In the genomic region with DNA sequence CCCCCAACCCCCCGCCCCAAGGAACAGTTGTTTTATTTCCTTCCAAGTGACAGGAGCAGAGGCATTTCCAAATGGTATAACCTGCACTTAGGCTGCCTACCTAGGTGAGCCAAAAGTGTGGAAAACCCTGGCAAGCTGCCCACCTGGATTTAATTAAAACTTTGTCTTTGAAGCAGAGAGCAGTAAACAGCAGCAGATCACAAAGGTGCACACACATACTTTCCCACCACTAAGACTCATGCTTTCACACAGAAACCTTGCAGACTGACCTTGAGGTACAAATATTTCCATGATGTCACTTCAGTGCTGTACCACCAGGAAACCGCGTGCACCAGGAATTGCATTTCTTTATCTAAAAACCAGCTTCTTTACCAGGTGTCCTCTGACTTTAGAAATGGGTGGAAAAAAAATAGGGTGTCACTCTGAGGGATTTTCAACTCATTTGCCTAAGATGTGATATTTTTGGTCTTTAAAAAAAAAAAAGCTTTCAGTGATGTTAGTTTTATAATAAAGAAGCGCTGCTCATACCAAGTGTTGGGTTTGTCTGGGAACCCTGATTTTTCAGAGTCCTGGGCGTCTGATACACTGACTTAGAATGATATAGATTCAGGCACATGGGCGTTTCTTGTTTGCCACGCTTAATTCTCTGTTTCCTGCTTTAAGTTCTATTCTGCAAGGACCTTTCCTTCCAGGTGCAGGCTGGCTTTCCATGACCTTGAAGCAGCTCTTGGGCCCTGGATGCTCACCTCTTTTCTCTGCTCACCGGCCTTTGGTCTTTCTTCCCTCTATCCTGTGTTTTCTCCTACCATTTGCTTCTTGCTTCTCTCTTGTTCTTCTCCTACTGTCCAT, we compare ENCODE assay signal across 9 cellular contexts.
DNase-seq lines count a peak whose midpoint lies in the region; ATAC-seq and TF ChIP-seq lines count a peak whose summit lies in the region.
"Had no signal": no experiment of that assay in that cellular context is flagged by ENCODE, and none has a peak within 500 bp of the region (broad histone marks: within the 10 kb centered on the region; RNA-seq: fewer than 3 reads in every experiment).

No MANE protein-coding gene starts in this region.

- H3F3A ChIP-seq in PC-3 (ENCODE audit: low read length, unreplicated experiment): no peaks in the 10 kb centered on the region

- no peaks in the 10 kb centered on the region for H4K20me1 ChIP-seq in BLaER1 treated with 17β-estradiol and CSF1 and Interleukin-3, amounts not matched to agents 10 nM and 100 nM
- H4K20me1 ChIP-seq in PC-3 (ENCODE audit: low read length): no peaks in the 10 kb centered on the region

- peaks cover 0 to 14% (median 0%) of the 10 kb centered on the region in 11 experiments; a peak in 5 of 22 replicates for H3K27me3 ChIP-seq in BLaER1 treated with 17β-estradiol and CSF1 and Interleukin-3, amounts not matched to agents 10 nM and 100 nM
- no peaks in the 10 kb centered on the region for H3K27me3 ChIP-seq in PC-3 (ENCODE audit: low read length)
- no peaks in the 10 kb centered on the region for H3K27me3 ChIP-seq in CD4-positive, alpha-beta memory T cell (ENCODE audit: insufficient read depth, low read length)

- H3K79me2 ChIP-seq in PC-3 (ENCODE audit: low read length): no peaks in the 10 kb centered on the region

- peak overlapping the region in 1 of 8 donors; percentile 6 for H3K4me3 Mint-ChIP-seq in CD4-positive, alpha-beta memory T cell

- TF ChIP-seq CTCF in choroid plexus epithelial cell (conservative IDR thresholded peaks at IDR 0.05; ENCODE audit: low read depth, low read length) (no peak), PC-3 (conservative IDR thresholded peaks at IDR 0.05; ENCODE audit: low read depth, low read length) (no peak)

- peaks cover 8 to 23% (median 17%) of the 10 kb centered on the region in 11 experiments; a peak in 18 of 22 replicates for H3K9me3 ChIP-seq in BLaER1 treated with 17β-estradiol and CSF1 and Interleukin-3, amounts not matched to agents 10 nM and 100 nM (replicated peaks in 1 of 11)
- H3K9me3 ChIP-seq in PC-3 (ENCODE audit: low read length): no peaks in the 10 kb centered on the region
- no peaks in the 10 kb centered on the region for H3K9me3 ChIP-seq in CD4-positive, alpha-beta memory T cell (ENCODE audit: control insufficient read depth in 1 of 2, low read length in 2 of 2)

- POLR2A ChIA-PET in PC-3 (lab: Charles Lee; ENCODE audit: unreplicated experiment): no interaction called here
- POLR2A ChIA-PET in CD4-positive, alpha-beta memory T cell (lab: Charles Lee; ENCODE audit: partially characterized antibody): no interaction called here

- H3K4me3 ChIP-seq in BLaER1 treated with 17β-estradiol and CSF1 and Interleukin-3, amounts not matched to agents 10 nM and 100 nM: no peak overlapping the region
- no peak overlapping the region for H3K4me3 ChIP-seq in choroid plexus epithelial cell (ENCODE audit: low read depth, low read length)
- no peak overlapping the region for H3K4me3 ChIP-seq in PC-3 (ENCODE audit: low read length)
- no peak overlapping the region for H3K4me3 ChIP-seq in CD4-positive, alpha-beta memory T cell (ENCODE audit: low read length in 2 of 2)

- peaks cover 0 to 2% (median 0%) of the 10 kb centered on the region in 8 donors for H3K9me3 Mint-ChIP-seq in CD4-positive, alpha-beta memory T cell

- peaks cover 11 to 17% of the 10 kb centered on the region in 2 donors for H3K27me3 Mint-ChIP-seq in CD4-positive, alpha-beta memory T cell

- no peaks in the 10 kb centered on the region for H3K9me2 ChIP-seq in PC-3 (replicated peaks; ENCODE audit: low read length)

- no peak overlapping the region for H3K9ac ChIP-seq in BLaER1 treated with 17β-estradiol and CSF1 and Interleukin-3, amounts not matched to agents 10 nM and 100 nM
- H3K9ac ChIP-seq in PC-3 (ENCODE audit: low read length): no peak overlapping the region

- no peaks in the 10 kb centered on the region for H3K36me3 Mint-ChIP-seq in CD4-positive, alpha-beta memory T cell

- peak; percentile 47 for DNase-seq in choroid plexus epithelial cell (ENCODE audit: low read depth)
- no peak for DNase-seq in islet precursor cell
- no peak for DNase-seq in PC-3
- DNase-seq in CD4-positive, alpha-beta memory T cell: no peak
- no peak for DNase-seq in NCI-H1048 (lab: John Stamatoyannopoulos, UW)
- DNase-seq: retina had no signal

- H2AFZ ChIP-seq in PC-3 (ENCODE audit: low read length): no peak overlapping the region

- CTCF ChIA-PET in PC-3 (lab: Charles Lee): no interaction called here
- CTCF ChIA-PET in CD4-positive, alpha-beta memory T cell (lab: Charles Lee; ENCODE audit: partially characterized antibody): no interaction called here

- peak overlapping the region in 9 of 11 experiments; percentile 9 to 73 (median 53); a peak in 15 of 22 replicates for H3K4me2 ChIP-seq in BLaER1 treated with 17β-estradiol and CSF1 and Interleukin-3, amounts not matched to agents 10 nM and 100 nM
- no peak overlapping the region for H3K4me2 ChIP-seq in PC-3 (ENCODE audit: low read length)

- H3K27ac Mint-ChIP-seq in CD4-positive, alpha-beta memory T cell: peak overlapping the region in 1 of 7 donors; percentile 26

- H3K4me1 ChIP-seq in BLaER1 treated with 17β-estradiol and CSF1 and Interleukin-3, amounts not matched to agents 10 nM and 100 nM: peaks cover 0 to 66% (median 45%) of the 10 kb centered on the region in 10 experiments; a peak in 16 of 20 replicates
- H3K4me1 ChIP-seq in PC-3 (ENCODE audit: insufficient read depth, low read length): no peaks in the 10 kb centered on the region
- no peaks in the 10 kb centered on the region for H3K4me1 ChIP-seq in CD4-positive, alpha-beta memory T cell (ENCODE audit: insufficient read depth, low read length)

- BruUV-seq in PC-3 (replicated peaks; lab: Mats Ljungman, UMichigan): no TSS peak

- H3K27ac ChIP-seq in BLaER1 treated with 17β-estradiol and CSF1 and Interleukin-3, amounts not matched to agents 10 nM and 100 nM: no peak overlapping the region
- H3K27ac ChIP-seq in PC-3 (ENCODE audit: low read length): no peak overlapping the region
- no peak overlapping the region for H3K27ac ChIP-seq in CD4-positive, alpha-beta memory T cell (ENCODE audit: low read depth, low read length)

- intact Hi-C loops in PC-3 (cut with micrococcal nuclease): no loop called here
- intact Hi-C loops in CD4-positive, alpha-beta memory T cell (cut with micrococcal nuclease): no loop called here

- peak; percentile 58 for ATAC-seq in GM18870 (IDR thresholded peaks at IDR 0.05; ENCODE audit: unreplicated experiment)
- peak; percentile 69 for ATAC-seq in HG03108 (IDR thresholded peaks at IDR 0.05; ENCODE audit: unreplicated experiment)
- ATAC-seq in PC-3: no peak

- H3K36me3 ChIP-seq in BLaER1 treated with 17β-estradiol and CSF1 and Interleukin-3, amounts not matched to agents 10 nM and 100 nM: no peaks in the 10 kb centered on the region
- no peaks in the 10 kb centered on the region for H3K36me3 ChIP-seq in PC-3 (ENCODE audit: low read depth, low read length)
- H3K36me3 ChIP-seq in CD4-positive, alpha-beta memory T cell (ENCODE audit: insufficient read depth, low read length): no peaks in the 10 kb centered on the region

- peaks cover 2 to 8% (median 6%) of the 10 kb centered on the region in 4 donors for H3K4me1 Mint-ChIP-seq in CD4-positive, alpha-beta memory T cell
